In genomic region chr15:67090297-67091072, GRCh38 we compare ENCODE assay signal across 10 cellular contexts. TPM values are rescaled to one million over a fixed set of nuclear protein-coding genes. Genes with fewer than 3 reads are reported as not detected.
DNase-seq lines count a peak whose midpoint lies in the region; TF ChIP-seq lines count a peak whose summit lies in the region.
"Had no signal": no experiment of that assay in that cellular context is flagged by ENCODE, and none has a peak within 500 bp of the region (broad histone marks: within the 10 kb centered on the region; RNA-seq: fewer than 3 reads in every experiment).

No MANE protein-coding gene starts in this region.

- peak overlapping the region in 7 of 11 experiments; percentile 7 to 64 (median 30); a peak in 11 of 22 replicates for H3K9ac ChIP-seq in BLaER1 treated with 17β-estradiol and CSF1 and Interleukin-3, amounts not matched to agents 10 nM and 100 nM
- no peak overlapping the region for H3K9ac ChIP-seq in HUES48 (ENCODE audit: low read depth, low read length)

- peaks cover 100% of the 10 kb centered on the region in 10 experiments for H3K4me1 ChIP-seq in BLaER1 treated with 17β-estradiol and CSF1 and Interleukin-3, amounts not matched to agents 10 nM and 100 nM
- peaks cover 58% of the 10 kb centered on the region for H3K4me1 ChIP-seq in HUES48 (ENCODE audit: control insufficient read depth, insufficient read depth, low read length)
- H3K4me1 ChIP-seq in muscle layer of duodenum (ENCODE audit: control insufficient read depth in 1 of 2, insufficient read depth in 2 of 2, low read length in 2 of 2): peaks cover 43% of the 10 kb centered on the region in 2 donors

- DNase-seq in activated naive CD8-positive, alpha-beta T cell treated with anti-CD3 and anti-CD28 coated beads for 36 hours: no peak
- DNase-seq in NCI-H1092 treated with DMSO at 0.1 percent for 48 hours (lab: John Stamatoyannopoulos, UW) (no peak), WERI-Rb-1 (no peak), NCI-H1048 (lab: John Stamatoyannopoulos, UW) (no peak), KBM-7 (no peak)
- DNase-seq: cortex of kidney had no signal

- H3K4me3 Mint-ChIP-seq in activated naive CD8-positive, alpha-beta T cell treated with anti-CD3 and anti-CD28 coated beads for 36 hours: no peak overlapping the region

- in situ Hi-C loops in KBM-7 (cut with MboI; ENCODE audit: low pct_unique_long_range_greater_than_20kb, low sequenced_read_pairs): no loop called here

- no peaks in the 10 kb centered on the region for H3K9me3 ChIP-seq in BLaER1 treated with 17β-estradiol and CSF1 and Interleukin-3, amounts not matched to agents 10 nM and 100 nM (replicated peaks in 1 of 11)
- H3K9me3 ChIP-seq in HUES48 (ENCODE audit: control insufficient read depth, insufficient read depth, low read length) (no peaks in the 10 kb centered on the region), muscle layer of duodenum (ENCODE audit: control insufficient read depth in 1 of 2, low read length in 2 of 2) (no peaks in the 10 kb centered on the region), WERI-Rb-1 (ENCODE audit: severe bottlenecking) (no peaks in the 10 kb centered on the region)

- TF ChIP-seq CTCF in WERI-Rb-1 (IDR thresholded peaks at IDR 0.05; ENCODE audit: low read depth, low read length): no peak

- H3K4me1 Mint-ChIP-seq in activated naive CD8-positive, alpha-beta T cell treated with anti-CD3 and anti-CD28 coated beads for 36 hours: peaks cover 67% of the 10 kb centered on the region

- H3K27ac ChIP-seq in BLaER1 treated with 17β-estradiol and CSF1 and Interleukin-3, amounts not matched to agents 10 nM and 100 nM: peak overlapping the region in 10 of 11 experiments; percentile 4 to 84 (median 76); a peak in 19 of 22 replicates
- peak overlapping the region; percentile 62 for H3K27ac ChIP-seq in HUES48 (ENCODE audit: low read depth, low read length)
- H3K27ac ChIP-seq in muscle layer of duodenum (ENCODE audit: low read length): peak overlapping the region; percentile 35
- H3K27ac ChIP-seq in WERI-Rb-1: no peak overlapping the region
- H3K27ac ChIP-seq: VCaP had no signal

- H4K20me1 ChIP-seq in BLaER1 treated with 17β-estradiol and CSF1 and Interleukin-3, amounts not matched to agents 10 nM and 100 nM: peaks cover 97 to 100% (median 99%) of the 10 kb centered on the region in 11 experiments

- H3K4me3 ChIP-seq in BLaER1 treated with 17β-estradiol and CSF1 and Interleukin-3, amounts not matched to agents 10 nM and 100 nM: peak overlapping the region in 1 of 10 experiments; percentile 21; a peak in 3 of 20 replicates
- H3K4me3 ChIP-seq in HUES48 (ENCODE audit: low read depth, low read length) (no peak overlapping the region), muscle layer of duodenum (ENCODE audit: low read depth in 1 of 2, low read length in 2 of 2) (peak overlapping the region in 1 of 2 donors; percentile 28), WERI-Rb-1 (ENCODE audit: low read depth, low read length) (no peak overlapping the region)

- peaks cover 18 to 83% (median 72%) of the 10 kb centered on the region in 11 experiments; a peak in 21 of 22 replicates for H3K36me3 ChIP-seq in BLaER1 treated with 17β-estradiol and CSF1 and Interleukin-3, amounts not matched to agents 10 nM and 100 nM
- H3K36me3 ChIP-seq in HUES48 (ENCODE audit: control insufficient read depth, insufficient read depth, low read length) (peaks cover 2% of the 10 kb centered on the region; the same call in 1 of the 2 replicates), muscle layer of duodenum (ENCODE audit: control insufficient read depth in 1 of 2, insufficient read depth in 2 of 2, low read length in 2 of 2) (peaks cover 3 to 7% of the 10 kb centered on the region in 2 donors), WERI-Rb-1 (no peaks in the 10 kb centered on the region)

- no peaks in the 10 kb centered on the region for H3K27me3 Mint-ChIP-seq in activated naive CD8-positive, alpha-beta T cell treated with anti-CD3 and anti-CD28 coated beads for 36 hours

- H3K36me3 Mint-ChIP-seq in activated naive CD8-positive, alpha-beta T cell treated with anti-CD3 and anti-CD28 coated beads for 36 hours: peaks cover 15% of the 10 kb centered on the region

- H3K27ac Mint-ChIP-seq in activated naive CD8-positive, alpha-beta T cell treated with anti-CD3 and anti-CD28 coated beads for 36 hours: peak overlapping the region; percentile 42

- H3K27me3 ChIP-seq in BLaER1 treated with 17β-estradiol and CSF1 and Interleukin-3, amounts not matched to agents 10 nM and 100 nM: no peaks in the 10 kb centered on the region
- H3K27me3 ChIP-seq in HUES48 (ENCODE audit: control insufficient read depth, insufficient read depth, low read length) (no peaks in the 10 kb centered on the region), muscle layer of duodenum (ENCODE audit: low read depth, low read length) (no peaks in the 10 kb centered on the region), WERI-Rb-1 (ENCODE audit: insufficient read depth, low read depth, severe bottlenecking) (no peaks in the 10 kb centered on the region)

- no peaks in the 10 kb centered on the region for H3K9me3 Mint-ChIP-seq in activated naive CD8-positive, alpha-beta T cell treated with anti-CD3 and anti-CD28 coated beads for 36 hours

- H3K4me2 ChIP-seq in BLaER1 treated with 17β-estradiol and CSF1 and Interleukin-3, amounts not matched to agents 10 nM and 100 nM: peak overlapping the region; percentile 83 to 98 (median 93)

RNA-seq across cellular contexts. Expression of gene SMAD3, which starts 25.1 kb away (rescaled TPM):
- total RNA-seq in activated naive CD8-positive, alpha-beta T cell treated with anti-CD3 and anti-CD28 coated beads for 36 hours: 10 to 100 TPM; 15.7 to 16.4 TPM
